ENCODE assay signal across 8 cellular contexts in genomic region chr3:57757642-57758297, GRCh38. TPM values are rescaled to one million over a fixed set of nuclear protein-coding genes. Genes with fewer than 3 reads are reported as not detected.
DNase-seq lines count a peak whose midpoint lies in the region; ATAC-seq and TF ChIP-seq lines count a peak whose summit lies in the region.

No MANE protein-coding gene starts in this region.

- intact Hi-C loops in ascending aorta (cut with DNase I) = loop anchor here (2.0 to 5.0 kb wide), 3 partner anchors 95 to 529 kb away; partner anchors contain the start of gene PDE12

- in situ Hi-C loops in ACHN (cut with HindIII; ENCODE audit: low pct_ligation_motif_present, low pct_unique_long_range_greater_than_20kb, low sequenced_read_pairs) (no loop called here), HAP-1 (cut with MboI; ENCODE audit: low sequenced_read_pairs) (no loop called here)

- H3K4me1 ChIP-seq in HAP-1 = peaks cover 8% of the 10 kb centered on the region
- peaks cover 16 to 19% of the 10 kb centered on the region in 2 donors for H3K4me1 ChIP-seq in ascending aorta
- H3K4me1 ChIP-seq in thymus (ENCODE audit: control insufficient read depth, insufficient read depth, low read length) = peaks cover 10% of the 10 kb centered on the region

- WGBS in thymus = 85% methylated on average over 26 of the region's 26 CpGs

- H3K27me3 ChIP-seq in HAP-1 (ENCODE audit: low read depth) (no peaks in the 10 kb centered on the region), ascending aorta (no peaks in the 10 kb centered on the region), thymus (ENCODE audit: control insufficient read depth, insufficient read depth) (no peaks in the 10 kb centered on the region)

- H3K36me3 ChIP-seq in HAP-1 (replicated peaks) (peaks cover 17% of the 10 kb centered on the region), ascending aorta (peaks cover 0 to 12% of the 10 kb centered on the region in 2 donors), thymus (ENCODE audit: control insufficient read depth, insufficient read depth) (peaks cover 4% of the 10 kb centered on the region)

- ATAC-seq in left lobe of liver (peak; percentile 4), HG03342 (IDR thresholded peaks at IDR 0.05; ENCODE audit: unreplicated experiment) (no peak)

- H3K9me3 ChIP-seq in HAP-1 (no peaks in the 10 kb centered on the region), ascending aorta (no peaks in the 10 kb centered on the region), thymus (ENCODE audit: control insufficient read depth) (no peaks in the 10 kb centered on the region)

- H3K4me3 ChIP-seq in HAP-1 (peak overlapping the region; percentile 72), ascending aorta (peak overlapping the region; percentile 89 to 90), thymus (ENCODE audit: low read length) (peak overlapping the region; percentile 91)

- DNase-seq in ACHN (peak; percentile 35), HAP-1 (ENCODE audit: low spot score in 2 of 2) (peak; percentile 39 to 53), ascending aorta (ENCODE audit: low spot score in 2 of 2) (no peak), left lobe of liver (ENCODE audit: low spot score) (no peak), COR-L47 (lab: John Stamatoyannopoulos, UW) (no peak)
- DNase-seq in activated CD4-positive, alpha-beta T cell treated with anti-CD3 and anti-CD28 coated beads for 4 hours = no peak

- TF ChIP-seq CTCF in ascending aorta (IDR thresholded peaks at IDR 0.05) = no peak

- H3K27ac ChIP-seq in ascending aorta (peak overlapping the region; percentile 87), thymus (ENCODE audit: low read depth) (no peak overlapping the region)

RNA-seq across cellular contexts. Expression of gene SLMAP, which starts 1.7 kb away (rescaled TPM):
- 502 TPM for total RNA-seq in ascending aorta
- 29.2 TPM for total RNA-seq in left lobe of liver
- 36.3 TPM for polyA plus RNA-seq in thymus

Comparison
In these comparisons a context has a peak if more than half of its experiments do, and no peak if none do; other contexts are left out.
1. DNase-seq: peak in ACHN (single experiment) and HAP-1 (2 of 2); none in ascending aorta (0 of 2), left lobe of liver (single experiment), COR-L47 (single experiment) and activated CD4-positive, alpha-beta T cell treated with anti-CD3 and anti-CD28 coated beads for 4 hours (0 of 2).
2. RNA of gene SLMAP, which starts 1.7 kb away (total RNA-seq): 502 TPM in ascending aorta (single experiment); 29.2 TPM in left lobe of liver (single experiment); every median in the first group is over 10 times any median in the second.
3. Peak in every context shown above with its lines, with median percentiles within 50 percentile points of each other: H3K4me3 ChIP-seq.